28 cellular contexts compared by ENCODE assay signal in genomic region chr1:174013864-174014418, GRCh38. TPM values are rescaled to one million over a fixed set of nuclear protein-coding genes. Genes with fewer than 3 reads are reported as not detected.
DNase-seq lines count a peak whose midpoint lies in the region; ATAC-seq and TF ChIP-seq lines count a peak whose summit lies in the region.
"Had no signal": no experiment of that assay in that cellular context is flagged by ENCODE, and none has a peak within 500 bp of the region (broad histone marks: within the 10 kb centered on the region; RNA-seq: fewer than 3 reads in every experiment).

No MANE protein-coding gene starts in this region.

- peaks cover 16% of the 10 kb centered on the region for H3K36me3 Mint-ChIP-seq in activated CD4-positive, alpha-beta T cell treated with anti-CD3 and anti-CD28 coated beads for 36 hours (ENCODE audit: low read depth)
- H3K36me3 Mint-ChIP-seq in HFFc6 (ENCODE audit: low read depth): peaks cover 6% of the 10 kb centered on the region; the same call in 1 of the 2 replicates
- H3K36me3 Mint-ChIP-seq in activated naive CD8-positive, alpha-beta T cell treated with anti-CD3 and anti-CD28 coated beads for 36 hours: peaks cover 18% of the 10 kb centered on the region

- no peak overlapping the region for H4K91ac ChIP-seq in trophoblast cell (ENCODE audit: low read depth, low read length)

- DNase-seq in activated CD4-positive, alpha-beta T cell treated with anti-CD3 and anti-CD28 coated beads for 36 hours: no peak
- no peak for DNase-seq in activated CD4-positive, alpha-beta T cell treated with anti-CD3 and anti-CD28 coated beads for 4 hours
- no peak for DNase-seq in HFFc6
- DNase-seq in activated naive CD8-positive, alpha-beta T cell treated with anti-CD3 and anti-CD28 coated beads for 36 hours: no peak
- DNase-seq in trophoblast cell: no peak
- DNase-seq in mesendoderm: no peak
- DNase-seq in SIG-M5 (lab: John Stamatoyannopoulos, UW): no peak
- DNase-seq: activated CD4-positive, alpha-beta T cell treated with anti-CD3 and anti-CD28 coated beads for 1 hour; activated effector memory CD4-positive, alpha-beta T cell treated with Interleukin-2 at 50 U/mL for 16 hours; amniotic stem cell; CD8-positive, alpha-beta T cell; colonic mucosa; DMS153; gastrocnemius medialis; hippocampal formation; KG1; mucosa of descending colon; NCI-H1694; NCI-H2171 treated with DMSO at 0.1 percent for 48 hours; NCI-H524 treated with DMSO at 0.1 percent for 48 hours; NK-92 treated with Interleukin-12 subunit alpha and Interleukin-12 subunit beta, amount 100 ng/mL, for 24 hours; PC-9; posterior cingulate gyrus; Right ventricle myocardium superior; sigmoid colon; upper lobe of right lung had no signal

- H4K5ac ChIP-seq in mesendoderm (ENCODE audit: low read length): no peak overlapping the region

- no peak overlapping the region for H2AK5ac ChIP-seq in trophoblast cell (ENCODE audit: low read length)
- no peak overlapping the region for H2AK5ac ChIP-seq in mesendoderm (ENCODE audit: low read length)

- H2BK15ac ChIP-seq in mesendoderm (replicated peaks; ENCODE audit: low read depth): no peak overlapping the region

- H3K4me3 ChIP-seq in trophoblast cell (ENCODE audit: low read depth, low read length) (no peak overlapping the region), mesendoderm (ENCODE audit: low read length) (no peak overlapping the region)
- H3K4me3 ChIP-seq: colonic mucosa, gastrocnemius medialis, mucosa of descending colon, PC-9, sigmoid colon, upper lobe of right lung had no signal

- no peaks in the 10 kb centered on the region for H3K27me3 ChIP-seq in trophoblast cell (ENCODE audit: insufficient read depth, low read length)
- H3K27me3 ChIP-seq in mesendoderm (ENCODE audit: insufficient read depth, low read length, poor library complexity): no peaks in the 10 kb centered on the region
- H3K27me3 ChIP-seq: colonic mucosa, gastrocnemius medialis, sigmoid colon, upper lobe of right lung had no signal

- WGBS in trophoblast cell (ENCODE audit: extremely low coverage, insufficient coverage, insufficient read length): no CpG with 5 or more reads among the region's 3 CpGs
- WGBS in mesendoderm (ENCODE audit: extremely low coverage, insufficient coverage, low lambda C conversion rate): no CpG with 5 or more reads among the region's 3 CpGs

- ATAC-seq in activated CD4-positive, alpha-beta T cell treated with anti-CD3 and anti-CD28 coated beads for 36 hours: peak; percentile 93
- ATAC-seq in GM21723 (IDR thresholded peaks at IDR 0.05; ENCODE audit: unreplicated experiment): no peak
- ATAC-seq: CD8-positive, alpha-beta T cell; esophagus mucosa; mucosa of descending colon; upper lobe of right lung had no signal

- H2AFZ ChIP-seq in trophoblast cell (ENCODE audit: insufficient read depth, low read length, poor library complexity): no peak overlapping the region
- H2AFZ ChIP-seq: PC-9 had no signal

- H3K9me3 Mint-ChIP-seq in activated CD4-positive, alpha-beta T cell treated with anti-CD3 and anti-CD28 coated beads for 36 hours (ENCODE audit: low read depth): peaks cover 2% of the 10 kb centered on the region
- no peaks in the 10 kb centered on the region for H3K9me3 Mint-ChIP-seq in HFFc6
- peaks cover 2% of the 10 kb centered on the region for H3K9me3 Mint-ChIP-seq in activated naive CD8-positive, alpha-beta T cell treated with anti-CD3 and anti-CD28 coated beads for 36 hours
- H3K9me3 Mint-ChIP-seq: CD8-positive, alpha-beta T cell had no signal

- no peak overlapping the region for H3K18ac ChIP-seq in trophoblast cell (ENCODE audit: low read length)
- H3K18ac ChIP-seq in mesendoderm (ENCODE audit: low read length): no peak overlapping the region

- no peaks in the 10 kb centered on the region for H3K79me1 ChIP-seq in trophoblast cell (ENCODE audit: low read length)
- peaks cover 6% of the 10 kb centered on the region for H3K79me1 ChIP-seq in mesendoderm (ENCODE audit: low read length)

- H3K9ac ChIP-seq in trophoblast cell (ENCODE audit: low read length) (no peak overlapping the region), mesendoderm (ENCODE audit: low read length) (no peak overlapping the region)

- H3K27ac ChIP-seq in trophoblast cell (ENCODE audit: low read depth, low read length): no peak overlapping the region
- no peak overlapping the region for H3K27ac ChIP-seq in mesendoderm (ENCODE audit: low read depth, low read length)
- H3K27ac ChIP-seq: colonic mucosa, PC-9, sigmoid colon, upper lobe of right lung had no signal

- no peaks in the 10 kb centered on the region for H3K4me1 ChIP-seq in trophoblast cell (ENCODE audit: control insufficient read depth in 1 of 2, insufficient read depth in 2 of 2, low read length in 2 of 2)
- H3K4me1 ChIP-seq in mesendoderm (ENCODE audit: control insufficient read depth, low read depth, low read length): no peaks in the 10 kb centered on the region
- H3K4me1 ChIP-seq: colonic mucosa had no signal

- H2BK120ac ChIP-seq in trophoblast cell (ENCODE audit: insufficient read depth, low read length, poor library complexity) (no peak overlapping the region), mesendoderm (ENCODE audit: low read depth, low read length) (no peak overlapping the region)

- no peak overlapping the region for H3K4me2 ChIP-seq in trophoblast cell (ENCODE audit: low read length)
- H3K4me2 ChIP-seq in mesendoderm (ENCODE audit: low read length): no peak overlapping the region
- H3K4me2 ChIP-seq: PC-9 had no signal

- peak overlapping the region; percentile 51 for H3K27ac Mint-ChIP-seq in activated CD4-positive, alpha-beta T cell treated with anti-CD3 and anti-CD28 coated beads for 36 hours
- peak overlapping the region; percentile 15; the same call in 1 of the 2 replicates for H3K27ac Mint-ChIP-seq in HFFc6
- H3K27ac Mint-ChIP-seq in activated naive CD8-positive, alpha-beta T cell treated with anti-CD3 and anti-CD28 coated beads for 36 hours: peak overlapping the region; percentile 21
- H3K27ac Mint-ChIP-seq: CD8-positive, alpha-beta T cell had no signal

- no peak overlapping the region for H3K56ac ChIP-seq in mesendoderm (ENCODE audit: low read length)

- peaks cover 51% of the 10 kb centered on the region for H3K4me1 Mint-ChIP-seq in activated CD4-positive, alpha-beta T cell treated with anti-CD3 and anti-CD28 coated beads for 36 hours
- peaks cover 56% of the 10 kb centered on the region for H3K4me1 Mint-ChIP-seq in HFFc6 (ENCODE audit: low read depth)
- H3K4me1 Mint-ChIP-seq in activated naive CD8-positive, alpha-beta T cell treated with anti-CD3 and anti-CD28 coated beads for 36 hours: peaks cover 42% of the 10 kb centered on the region

- H2BK12ac ChIP-seq in trophoblast cell (ENCODE audit: low read length): no peak overlapping the region

- H3K79me2 ChIP-seq in trophoblast cell (ENCODE audit: control insufficient read depth, insufficient read depth, low read length, poor library complexity): peaks cover 8% of the 10 kb centered on the region
- H3K79me2 ChIP-seq in mesendoderm (ENCODE audit: control insufficient read depth, insufficient read depth, low read length): peaks cover 44% of the 10 kb centered on the region

- intact Hi-C loops in activated CD4-positive, alpha-beta T cell treated with anti-CD3 and anti-CD28 coated beads for 36 hours (cut with DNase I, micrococcal nuclease): no loop called here

- no peaks in the 10 kb centered on the region for H3K9me3 ChIP-seq in trophoblast cell (ENCODE audit: insufficient read depth, low read depth, low read length)
- H3K9me3 ChIP-seq: colonic mucosa, gastrocnemius medialis, mucosa of descending colon, sigmoid colon, upper lobe of right lung had no signal

- no peak overlapping the region for H4K12ac ChIP-seq in trophoblast cell (ENCODE audit: low read depth, low read length)

- POLR2A ChIA-PET in activated CD4-positive, alpha-beta T cell treated with anti-CD3 and anti-CD28 coated beads for 36 hours (lab: Charles Lee): no interaction called here

- H3K4me3 Mint-ChIP-seq in activated CD4-positive, alpha-beta T cell treated with anti-CD3 and anti-CD28 coated beads for 36 hours: no peak overlapping the region
- H3K4me3 Mint-ChIP-seq in HFFc6: no peak overlapping the region
- no peak overlapping the region for H3K4me3 Mint-ChIP-seq in activated naive CD8-positive, alpha-beta T cell treated with anti-CD3 and anti-CD28 coated beads for 36 hours
- H3K4me3 Mint-ChIP-seq: CD8-positive, alpha-beta T cell had no signal

- H3K4ac ChIP-seq in trophoblast cell (ENCODE audit: low read depth, low read length) (peak overlapping the region; percentile 91), mesendoderm (ENCODE audit: low read depth, low read length) (no peak overlapping the region)

- H3K23ac ChIP-seq in trophoblast cell (ENCODE audit: low read length) (no peak overlapping the region), mesendoderm (ENCODE audit: low read length) (no peak overlapping the region)

- H3K14ac ChIP-seq in trophoblast cell (ENCODE audit: low read length): no peak overlapping the region

- TF ChIP-seq CTCF in HFFc6 (IDR thresholded peaks at IDR 0.05): no peak

- peaks cover 1 to 6% of the 10 kb centered on the region in 2 experiments for H3K36me3 ChIP-seq in trophoblast cell (ENCODE audit: control insufficient read depth in 1 of 2, insufficient read depth in 2 of 2, low read length in 2 of 2)
- no peaks in the 10 kb centered on the region for H3K36me3 ChIP-seq in mesendoderm (ENCODE audit: control insufficient read depth, insufficient read depth, low read length)
- H3K36me3 ChIP-seq: colonic mucosa, gastrocnemius medialis, sigmoid colon, upper lobe of right lung had no signal

- H4K8ac ChIP-seq in trophoblast cell (ENCODE audit: low read depth, low read length) (no peak overlapping the region), mesendoderm (ENCODE audit: low read depth, low read length) (no peak overlapping the region)

- H3K27me3 Mint-ChIP-seq in activated CD4-positive, alpha-beta T cell treated with anti-CD3 and anti-CD28 coated beads for 36 hours: no peaks in the 10 kb centered on the region
- no peaks in the 10 kb centered on the region for H3K27me3 Mint-ChIP-seq in HFFc6 (ENCODE audit: insufficient read depth)
- no peaks in the 10 kb centered on the region for H3K27me3 Mint-ChIP-seq in activated naive CD8-positive, alpha-beta T cell treated with anti-CD3 and anti-CD28 coated beads for 36 hours

- H2BK5ac ChIP-seq in trophoblast cell (ENCODE audit: low read depth, low read length, poor library complexity) (no peak overlapping the region), mesendoderm (ENCODE audit: low read length) (no peak overlapping the region)

- CTCF ChIA-PET in activated CD4-positive, alpha-beta T cell treated with anti-CD3 and anti-CD28 coated beads for 36 hours (lab: Charles Lee): no interaction called here

RNA-seq across cellular contexts. Expression of gene RC3H1, which starts 8.2 kb away (rescaled TPM):
- 10 to 100 TPM; 27.3 to 37.0 TPM for total RNA-seq in activated CD4-positive, alpha-beta T cell treated with anti-CD3 and anti-CD28 coated beads for 36 hours
- 10 to 100 TPM; 21.9 to 28.2 (median 23.3) TPM for total RNA-seq in HFFc6 (2021; fragmentation: NEBNext Ultra II Directional; extraction: Animal tissue kit (Norgen Biotek cat#: 25700))
- 10 to 100 TPM; 30.4 to 34.3 TPM for total RNA-seq in activated naive CD8-positive, alpha-beta T cell treated with anti-CD3 and anti-CD28 coated beads for 36 hours
- 15.5 and 15.7 TPM in 2 replicates for polyA plus RNA-seq in trophoblast cell (2013)
- polyA plus RNA-seq in mesendoderm (2013, experiment 1 of 2): 9.6 TPM
- polyA plus RNA-seq in mesendoderm (2013, experiment 2 of 2): 8.9 TPM
